ENCODE assay signal across 8 cellular contexts in genomic region chr11:124674168-124674517, GRCh38. TPM values are rescaled to one million over a fixed set of nuclear protein-coding genes. Genes with fewer than 3 reads are reported as not detected.
DNase-seq lines count a peak whose midpoint lies in the region; ATAC-seq and TF ChIP-seq lines count a peak whose summit lies in the region.

No MANE protein-coding gene starts in this region.

- peaks cover 10 to 20% (median 19%) of the 10 kb centered on the region in 4 donors for H3K4me1 ChIP-seq in stomach

- H3K27ac ChIP-seq in stomach: peak overlapping the region; percentile 76 to 91 (median 88)

- no peaks in the 10 kb centered on the region for H3K9me3 ChIP-seq in stomach

- no peak for TF ChIP-seq EP300 in stomach (IDR thresholded peaks at IDR 0.05)

- H3K4me3 ChIP-seq in stomach: peak overlapping the region; percentile 69 to 75 (median 71)

- peak overlapping the region; percentile 86 for H3K27ac Mint-ChIP-seq in activated T-helper 2 cell treated with anti-CD3 and anti-CD28 coated beads, Interferon-gamma antibody, Interleukin-2, Interleukin-4, amounts not matched to agents 10 μg/mL and 5 μg/mL and 100 μg/mL, durations not matched to agents 14 hours and 24 hours and 36 hours

- intact Hi-C loops in activated T-helper 2 cell treated with anti-CD3 and anti-CD28 coated beads, Interferon-gamma antibody, Interleukin-2, Interleukin-4, amounts not matched to agents 10 μg/mL and 5 μg/mL and 100 μg/mL, durations not matched to agents 14 hours and 24 hours and 36 hours (cut with micrococcal nuclease): no loop called here
- intact Hi-C loops in stomach (cut with DNase I; ENCODE audit: low total_unique reads): loop anchor here (5.0 to 10.0 kb wide), 2 partner anchors 61 to 88 kb away; partner anchors contain the start of genes ESAM and NRGN

- H3K36me3 Mint-ChIP-seq in activated T-helper 2 cell treated with anti-CD3 and anti-CD28 coated beads, Interferon-gamma antibody, Interleukin-2, Interleukin-4, amounts not matched to agents 10 μg/mL and 5 μg/mL and 100 μg/mL, durations not matched to agents 14 hours and 24 hours and 36 hours (ENCODE audit: low read depth): no peaks in the 10 kb centered on the region

- no peaks in the 10 kb centered on the region for H3K27me3 Mint-ChIP-seq in activated T-helper 2 cell treated with anti-CD3 and anti-CD28 coated beads, Interferon-gamma antibody, Interleukin-2, Interleukin-4, amounts not matched to agents 10 μg/mL and 5 μg/mL and 100 μg/mL, durations not matched to agents 14 hours and 24 hours and 36 hours (ENCODE audit: low read depth)

- TF ChIP-seq CTCF in stomach (IDR thresholded peaks at IDR 0.05): no peak

- no peaks in the 10 kb centered on the region for H3K36me3 ChIP-seq in stomach

- no peak for TF ChIP-seq POLR2A in stomach (IDR thresholded peaks at IDR 0.05)

- ATAC-seq in GM21723 (IDR thresholded peaks at IDR 0.05; ENCODE audit: unreplicated experiment): no peak
- no peak for ATAC-seq in GM18511 (IDR thresholded peaks at IDR 0.05; ENCODE audit: unreplicated experiment)

- no peaks in the 10 kb centered on the region for H3K27me3 ChIP-seq in stomach

- H3K4me3 Mint-ChIP-seq in activated T-helper 2 cell treated with anti-CD3 and anti-CD28 coated beads, Interferon-gamma antibody, Interleukin-2, Interleukin-4, amounts not matched to agents 10 μg/mL and 5 μg/mL and 100 μg/mL, durations not matched to agents 14 hours and 24 hours and 36 hours (ENCODE audit: low read depth): peak overlapping the region; percentile 88

- H3K9me3 Mint-ChIP-seq in activated T-helper 2 cell treated with anti-CD3 and anti-CD28 coated beads, Interferon-gamma antibody, Interleukin-2, Interleukin-4, amounts not matched to agents 10 μg/mL and 5 μg/mL and 100 μg/mL, durations not matched to agents 14 hours and 24 hours and 36 hours: no peaks in the 10 kb centered on the region

- peaks cover 36% of the 10 kb centered on the region for H3K4me1 Mint-ChIP-seq in activated T-helper 2 cell treated with anti-CD3 and anti-CD28 coated beads, Interferon-gamma antibody, Interleukin-2, Interleukin-4, amounts not matched to agents 10 μg/mL and 5 μg/mL and 100 μg/mL, durations not matched to agents 14 hours and 24 hours and 36 hours (ENCODE audit: low read depth)

- WGBS in stomach, 5 donors: 26 to 35% (median 32%) methylated on average over 18 of the region's 18 CpGs

- DNase-seq in NCI-H1417 (lab: John Stamatoyannopoulos, UW) (peak in 2 of 3 experiments; percentile 67 to 81), NCI-H1417 treated with DMSO at 0.1 percent for 48 hours (lab: John Stamatoyannopoulos, UW) (no peak), iPS-NIHi11 (ENCODE audit: low spot score) (peak; percentile 14), stomach (no peak), middle frontal gyrus (ENCODE audit: extremely low spot score, low spot score) (no peak)
- DNase-seq in activated T-helper 2 cell treated with anti-CD3 and anti-CD28 coated beads, Interferon-gamma antibody, Interleukin-2, Interleukin-4, amounts not matched to agents 10 μg/mL and 5 μg/mL and 100 μg/mL, durations not matched to agents 14 hours and 24 hours and 36 hours (ENCODE audit: low spot score): no peak

RNA-seq across cellular contexts. Expression of gene SPA17, which starts 0.4 kb away (rescaled TPM):
- total RNA-seq in activated T-helper 2 cell treated with anti-CD3 and anti-CD28 coated beads, Interferon-gamma antibody, Interleukin-2, Interleukin-4, amounts not matched to agents 10 μg/mL and 5 μg/mL and 100 μg/mL, durations not matched to agents 14 hours and 24 hours and 36 hours: 2.3 and 2.9 TPM in 2 replicates
- total RNA-seq in stomach: 10 to 100 TPM in 1 of 5 donors, 1 to 10 TPM in 2, not detected in 2; 1.8 to 26.8 (median 4.0) TPM
- 10 to 100 TPM in 2 of 3 donors, 1 to 10 TPM in 1; 8.6 to 14.4 (median 10.7) TPM for polyA plus RNA-seq in stomach

RNA-seq across cellular contexts. Expression of gene SIAE, which starts 0.6 kb away (rescaled TPM):
- total RNA-seq in activated T-helper 2 cell treated with anti-CD3 and anti-CD28 coated beads, Interferon-gamma antibody, Interleukin-2, Interleukin-4, amounts not matched to agents 10 μg/mL and 5 μg/mL and 100 μg/mL, durations not matched to agents 14 hours and 24 hours and 36 hours: 5.0 and 5.2 TPM in 2 replicates
- total RNA-seq in stomach: 10 to 100 TPM in 3 of 5 donors, 1 to 10 TPM in 2; 1.2 to 22.6 (median 11.0) TPM
- 10 to 100 TPM in 1 of 3 donors, 1 to 10 TPM in 2; 2.7 to 12.2 (median 9.2) TPM for polyA plus RNA-seq in stomach

RNA-seq across cellular contexts. Expression of gene TBRG1, which starts 51.5 kb away (rescaled TPM):
- 36.1 and 37.4 TPM in 2 replicates for total RNA-seq in activated T-helper 2 cell treated with anti-CD3 and anti-CD28 coated beads, Interferon-gamma antibody, Interleukin-2, Interleukin-4, amounts not matched to agents 10 μg/mL and 5 μg/mL and 100 μg/mL, durations not matched to agents 14 hours and 24 hours and 36 hours
- 100 to 1,000 TPM in 2 of 5 donors, 10 to 100 TPM in 3; 16.9 to 130 (median 68.5) TPM for total RNA-seq in stomach
- polyA plus RNA-seq in stomach: 10 to 100 TPM; 21.9 to 30.2 (median 22.3) TPM

Comparison
In these comparisons a context has a peak if more than half of its experiments do, and no peak if none do; other contexts are left out.
1. DNase-seq: peak in NCI-H1417 (2 of 3) and iPS-NIHi11 (single experiment); none in NCI-H1417 treated with DMSO at 0.1 percent for 48 hours (single experiment), activated T-helper 2 cell treated with anti-CD3 and anti-CD28 coated beads, Interferon-gamma antibody, Interleukin-2, Interleukin-4, amounts not matched to agents 10 μg/mL and 5 μg/mL and 100 μg/mL, durations not matched to agents 14 hours and 24 hours and 36 hours (single experiment), stomach (single experiment) and middle frontal gyrus (single experiment).